ENCODE assay signal across 8 cellular contexts in genomic region chr1:177355575-177355974, GRCh38.
DNase-seq lines count a peak whose midpoint lies in the region; ATAC-seq and TF ChIP-seq lines count a peak whose summit lies in the region.

No MANE protein-coding gene starts in this region.

- no peak overlapping the region for H3K4me3 Mint-ChIP-seq in stimulated activated memory B cell treated with anti-CD40 and anti-IgM and Interleukin-4, amounts not matched to agents 10 μg/mL and 1 μg/mL and 100 μg/mL, for 72 hours

- no peak overlapping the region for H3K4me2 ChIP-seq in PC-3 (ENCODE audit: low read length)
- H3K4me2 ChIP-seq in hepatocyte: no peak overlapping the region

- H3K27ac Mint-ChIP-seq in stimulated activated memory B cell treated with anti-CD40 and anti-IgM and Interleukin-4, amounts not matched to agents 10 μg/mL and 1 μg/mL and 100 μg/mL, for 72 hours: no peak overlapping the region

- intact Hi-C loops in cardiac septum (cut with DNase I): loop anchor here (2.0 to 10.0 kb wide), 2 partner anchors 99 to 461 kb away; no protein-coding TSS in a partner anchor
- intact Hi-C loops in PC-3 (cut with micrococcal nuclease): loop anchor here (1.0 to 10.0 kb wide), 4 partner anchors 99 to 589 kb away; no protein-coding TSS in a partner anchor

- H3K4me1 Mint-ChIP-seq in stimulated activated memory B cell treated with anti-CD40 and anti-IgM and Interleukin-4, amounts not matched to agents 10 μg/mL and 1 μg/mL and 100 μg/mL, for 72 hours: no peaks in the 10 kb centered on the region

- no peaks in the 10 kb centered on the region for H3K9me3 ChIP-seq in cardiac muscle cell (ENCODE audit: low read depth)
- H3K9me3 ChIP-seq in PC-3 (ENCODE audit: low read length): no peaks in the 10 kb centered on the region
- H3K9me3 ChIP-seq in hepatocyte (ENCODE audit: low read depth): no peaks in the 10 kb centered on the region

- no peaks in the 10 kb centered on the region for H3K79me2 ChIP-seq in PC-3 (ENCODE audit: low read length)
- H3K79me2 ChIP-seq in hepatocyte: no peaks in the 10 kb centered on the region

- no peaks in the 10 kb centered on the region for H4K20me1 ChIP-seq in PC-3 (ENCODE audit: low read length)
- no peaks in the 10 kb centered on the region for H4K20me1 ChIP-seq in hepatocyte (ENCODE audit: insufficient read depth, poor library complexity, severe bottlenecking)

- H2AFZ ChIP-seq in PC-3 (ENCODE audit: low read length) (no peak overlapping the region), hepatocyte (no peak overlapping the region)

- BruUV-seq in PC-3 (replicated peaks; lab: Mats Ljungman, UMichigan): no TSS peak

- H3F3A ChIP-seq in PC-3 (ENCODE audit: low read length, unreplicated experiment): no peaks in the 10 kb centered on the region

- H3K4me3 ChIP-seq in cardiac muscle cell: no peak overlapping the region
- H3K4me3 ChIP-seq in PC-3 (ENCODE audit: low read length): no peak overlapping the region
- H3K4me3 ChIP-seq in hepatocyte: no peak overlapping the region

- WGBS in hepatocyte (ENCODE audit: low lambda C conversion rate, missing lambda C conversion rate): 22% methylated on average over 2 of the region's 2 CpGs

- H3K4me1 ChIP-seq in cardiac muscle cell (ENCODE audit: low read depth) (no peaks in the 10 kb centered on the region), PC-3 (ENCODE audit: insufficient read depth, low read length) (0 out of 2 replicates have a peak, but pooled peaks cover 3% of the 10 kb centered on the region), hepatocyte (ENCODE audit: insufficient read depth) (peaks cover 12% of the 10 kb centered on the region)

- H3K9ac ChIP-seq in PC-3 (ENCODE audit: low read length): no peak overlapping the region

- H3K9me2 ChIP-seq in PC-3 (replicated peaks; ENCODE audit: low read length) (no peaks in the 10 kb centered on the region), hepatocyte (replicated peaks; ENCODE audit: insufficient read depth) (no peaks in the 10 kb centered on the region)

- no peaks in the 10 kb centered on the region for H3K36me3 Mint-ChIP-seq in stimulated activated memory B cell treated with anti-CD40 and anti-IgM and Interleukin-4, amounts not matched to agents 10 μg/mL and 1 μg/mL and 100 μg/mL, for 72 hours

- H3K27me3 ChIP-seq in cardiac muscle cell (peaks cover 6% of the 10 kb centered on the region), PC-3 (ENCODE audit: low read length) (no peaks in the 10 kb centered on the region), hepatocyte (no peaks in the 10 kb centered on the region)

- POLR2A ChIA-PET in PC-3 (lab: Charles Lee; ENCODE audit: unreplicated experiment): no interaction called here

- CTCF ChIA-PET in PC-3 (lab: Charles Lee): interaction anchor here (1.0 kb wide), 1 partner anchor 100 kb away, joined by 14 read pairs; no protein-coding TSS in a partner anchor

- no peaks in the 10 kb centered on the region for H3K27me3 Mint-ChIP-seq in stimulated activated memory B cell treated with anti-CD40 and anti-IgM and Interleukin-4, amounts not matched to agents 10 μg/mL and 1 μg/mL and 100 μg/mL, for 72 hours

- no peaks in the 10 kb centered on the region for H3K36me3 ChIP-seq in cardiac muscle cell
- no peaks in the 10 kb centered on the region for H3K36me3 ChIP-seq in PC-3 (ENCODE audit: low read depth, low read length)
- no peaks in the 10 kb centered on the region for H3K36me3 ChIP-seq in hepatocyte (replicated peaks; ENCODE audit: insufficient read depth, low read depth)

- peak; percentile 59 for TF ChIP-seq CTCF in cardiac muscle cell (IDR thresholded peaks at IDR 0.05; ENCODE audit: low read depth, low read length)
- TF ChIP-seq CTCF in PC-3 (conservative IDR thresholded peaks at IDR 0.05; ENCODE audit: low read depth, low read length): peak; percentile 72
- TF ChIP-seq CTCF in hepatocyte (IDR thresholded peaks at IDR 0.05; ENCODE audit: poor library complexity): peak; percentile 53

- peak; percentile 81 for ATAC-seq in PC-3
- no peak for ATAC-seq in stimulated activated memory B cell treated with anti-CD40 and anti-IgM and Interleukin-4, amounts not matched to agents 10 μg/mL and 1 μg/mL and 100 μg/mL, for 72 hours
- no peak for ATAC-seq in HG03196 (IDR thresholded peaks at IDR 0.05; ENCODE audit: unreplicated experiment)

- H3K9me3 Mint-ChIP-seq in stimulated activated memory B cell treated with anti-CD40 and anti-IgM and Interleukin-4, amounts not matched to agents 10 μg/mL and 1 μg/mL and 100 μg/mL, for 72 hours: peaks cover 4% of the 10 kb centered on the region

- H3K27ac ChIP-seq in cardiac muscle cell (no peak overlapping the region), PC-3 (ENCODE audit: low read length) (no peak overlapping the region), hepatocyte (no peak overlapping the region)

- DNase-seq in cardiac muscle cell (ENCODE audit: low read depth in 1 of 2, low spot score in 1 of 2) (peak; percentile 50 to 56), cardiac septum (ENCODE audit: low spot score) (no peak), PC-3 (peak; percentile 60), hepatocyte (ENCODE audit: low spot score) (peak; percentile 46), SHP77 (lab: John Stamatoyannopoulos, UW) (no peak)
- no peak for DNase-seq in NK-92 treated with Interleukin-12 subunit alpha and Interleukin-12 subunit beta, amount 100 ng/mL, for 24 hours (lab: John Stamatoyannopoulos, UW)

Comparison
In these comparisons a context has a peak if more than half of its experiments do, and no peak if none do; other contexts are left out.
1. DNase-seq: peak in cardiac muscle cell (2 of 2), PC-3 (single experiment) and hepatocyte (single experiment); none in cardiac septum (single experiment), NK-92 treated with Interleukin-12 subunit alpha and Interleukin-12 subunit beta, amount 100 ng/mL, for 24 hours (single experiment) and SHP77 (0 of 2).
2. Peak in every context shown above with its lines, with median percentiles within 50 percentile points of each other: CTCF ChIP-seq.